Comparison of ENCODE assay signal across 22 cellular contexts in genomic region chr3:165768680-165769079, GRCh38.
DNase-seq lines count a peak whose midpoint lies in the region; ATAC-seq and TF ChIP-seq lines count a peak whose summit lies in the region.
"Had no signal": no experiment of that assay in that cellular context is flagged by ENCODE, and none has a peak within 500 bp of the region (broad histone marks: within the 10 kb centered on the region; RNA-seq: fewer than 3 reads in every experiment).

No MANE protein-coding gene starts in this region.

- H3K4me3 Mint-ChIP-seq in endodermal cell, result no peak overlapping the region
- H3K4me3 Mint-ChIP-seq: CD14-positive monocyte; CD8-positive, alpha-beta memory T cell had no signal

- 95 to 100% methylated on average over 1 to 4 of the region's 4 CpGs for WGBS in endodermal cell (ENCODE audit: insufficient coverage in 1 of 2, insufficient read length in 1 of 2), 2 experiments
- no CpG with 5 or more reads among the region's 4 CpGs for WGBS in neuronal stem cell (ENCODE audit: extremely low coverage in 2 of 2, insufficient read length in 2 of 2, insufficient replicate concordance in 1 of 2), 2 donors

- H3K4me3 ChIP-seq in NT2/D1 (ENCODE audit: insufficient read length, low read depth) (no peak overlapping the region), endodermal cell (ENCODE audit: low read length) (no peak overlapping the region), neuronal stem cell (ENCODE audit: low read length in 2 of 2) (no peak overlapping the region)
- H3K4me3 ChIP-seq: MG63 had no signal

- no peak overlapping the region for H2BK15ac ChIP-seq in neuronal stem cell (ENCODE audit: low read length)

- H3K79me1 ChIP-seq in neuronal stem cell (ENCODE audit: low read depth, low read length), result no peaks in the 10 kb centered on the region

- H2BK120ac ChIP-seq in neuronal stem cell (ENCODE audit: low read depth, low read length), result no peak overlapping the region

- no peak overlapping the region for H3K23ac ChIP-seq in neuronal stem cell (ENCODE audit: low read depth, low read length, poor library complexity)

- H2AK5ac ChIP-seq in neuronal stem cell (ENCODE audit: low read depth, low read length), result no peak overlapping the region

- no peaks in the 10 kb centered on the region for H3K36me3 Mint-ChIP-seq in endodermal cell (ENCODE audit: low read depth)
- H3K36me3 Mint-ChIP-seq: CD14-positive monocyte; CD8-positive, alpha-beta memory T cell had no signal

- no peak for ATAC-seq in HG03520 (IDR thresholded peaks at IDR 0.05; ENCODE audit: unreplicated experiment)

- H3K4me1 ChIP-seq in NT2/D1 (ENCODE audit: insufficient read depth, insufficient read length) (peaks cover 2% of the 10 kb centered on the region), endodermal cell (ENCODE audit: control insufficient read depth, insufficient read depth, low read length) (no peaks in the 10 kb centered on the region), neuronal stem cell (ENCODE audit: control insufficient read depth in 2 of 2, insufficient read depth in 1 of 2, low read depth in 1 of 2, low read length in 2 of 2) (peaks cover 3 to 12% of the 10 kb centered on the region in 2 donors)
- H3K4me1 ChIP-seq: BE2C had no signal

- H3K14ac ChIP-seq in neuronal stem cell (ENCODE audit: low read length), result no peak overlapping the region

- no peak overlapping the region for H3K4me2 ChIP-seq in neuronal stem cell (ENCODE audit: insufficient read depth, low read length, poor library complexity, severe bottlenecking)
- H3K4me2 ChIP-seq: SK-N-SH had no signal

- H3K9me3 ChIP-seq in NT2/D1 (ENCODE audit: insufficient read depth, low read length) (no peaks in the 10 kb centered on the region; the same call in 1 of the 2 replicates), endodermal cell (ENCODE audit: control insufficient read depth, low read length) (no peaks in the 10 kb centered on the region), neuronal stem cell (replicated peaks in 1 of 2; ENCODE audit: control insufficient read depth in 2 of 2, insufficient read depth in 1 of 2, low read depth in 1 of 2, low read length in 2 of 2) (no peaks in the 10 kb centered on the region)
- H3K9me3 ChIP-seq: BE2C, MG63, SK-N-SH had no signal

- no peaks in the 10 kb centered on the region for H3K27me3 Mint-ChIP-seq in endodermal cell (ENCODE audit: insufficient read depth)
- H3K27me3 Mint-ChIP-seq: CD8-positive, alpha-beta memory T cell had no signal

- no peak overlapping the region for H3K18ac ChIP-seq in neuronal stem cell (ENCODE audit: low read length)

- no peak overlapping the region for H4K91ac ChIP-seq in neuronal stem cell (ENCODE audit: low read depth, low read length, poor library complexity)

- no peak overlapping the region for H4K8ac ChIP-seq in neuronal stem cell (ENCODE audit: low read depth, low read length)

- H3K27ac ChIP-seq in endodermal cell (ENCODE audit: low read depth, low read length) (no peak overlapping the region), neuronal stem cell (replicated peaks; ENCODE audit: low read length) (no peak overlapping the region)

- no peak overlapping the region for H3K4ac ChIP-seq in neuronal stem cell (ENCODE audit: low read length)

- TF ChIP-seq CTCF in endodermal cell (conservative IDR thresholded peaks at IDR 0.05), result no peak

- H3K36me3 ChIP-seq in NT2/D1 (ENCODE audit: insufficient read depth, insufficient read length, low read length) (no peaks in the 10 kb centered on the region), endodermal cell (ENCODE audit: control insufficient read depth, insufficient read depth, low read length) (no peaks in the 10 kb centered on the region), neuronal stem cell (replicated peaks in 1 of 2; ENCODE audit: control insufficient read depth in 2 of 2, insufficient read depth in 2 of 2, low read length in 2 of 2) (no peaks in the 10 kb centered on the region)
- H3K36me3 ChIP-seq: MG63 had no signal

- H3K27me3 ChIP-seq in NT2/D1 (ENCODE audit: insufficient read depth, insufficient read length) (no peaks in the 10 kb centered on the region), endodermal cell (ENCODE audit: control insufficient read depth, insufficient read depth, low read length, poor library complexity, severe bottlenecking) (no peaks in the 10 kb centered on the region), neuronal stem cell (ENCODE audit: control insufficient read depth in 3 of 3, insufficient read depth in 3 of 3, low read depth in 1 of 3, low read length in 3 of 3) (no peaks in the 10 kb centered on the region)
- H3K27me3 ChIP-seq: BE2C, MG63 had no signal

- H2AFZ ChIP-seq in neuronal stem cell (ENCODE audit: low read length), result peak overlapping the region; percentile 75

- H3K9me3 Mint-ChIP-seq in endodermal cell, result no peaks in the 10 kb centered on the region

- no peak overlapping the region for H2BK5ac ChIP-seq in neuronal stem cell (ENCODE audit: low read length)

- no peak overlapping the region for H2BK12ac ChIP-seq in neuronal stem cell (ENCODE audit: low read length)

- peaks cover 4% of the 10 kb centered on the region for H3K4me1 Mint-ChIP-seq in endodermal cell
- H3K4me1 Mint-ChIP-seq: CD14-positive monocyte; CD8-positive, alpha-beta memory T cell had no signal

- H3K9ac ChIP-seq in NT2/D1 (ENCODE audit: insufficient read length, low read depth) (no peak overlapping the region), endodermal cell (ENCODE audit: extremely low read depth, low read length, poor library complexity, severe bottlenecking) (no peak overlapping the region), neuronal stem cell (ENCODE audit: low read depth, low read length, poor library complexity) (no peak overlapping the region)
- H3K9ac ChIP-seq: SK-N-SH had no signal

- H3K27ac Mint-ChIP-seq in endodermal cell, result no peak overlapping the region
- H3K27ac Mint-ChIP-seq: CD14-positive monocyte; CD8-positive, alpha-beta memory T cell had no signal

- DNase-seq in ELF-1 (ENCODE audit: low read depth, low spot score), result peak; percentile 5
- DNase-seq in NT2/D1 (ENCODE audit: low read depth, low spot score), result peak; percentile 42
- peak; percentile 63 for DNase-seq in endodermal cell
- DNase-seq in neuronal stem cell (ENCODE audit: low spot score), result no peak
- DNase-seq in T-helper 1 cell, result no peak
- DNase-seq in NK-92 (lab: John Stamatoyannopoulos, UW; ENCODE audit: unreplicated experiment), result no peak
- DNase-seq: 8988T; ACHN; BE2C; CD8-positive, alpha-beta memory T cell; KBM-7; MG63; NCI-H1105 treated with DMSO at 0.1 percent for 48 hours; NCI-H146; NCI-H1930; NCI-H446; NCI-H524 treated with DMSO at 0.1 percent for 48 hours; SIG-M5; SK-N-SH; SW 1271 had no signal

Comparison
In these comparisons a context has a peak if more than half of its experiments do, and no peak if none do; other contexts are left out.
1. DNase-seq: peak in ELF-1 (single experiment), NT2/D1 (single experiment) and endodermal cell (single experiment); none in neuronal stem cell (single experiment), T-helper 1 cell (0 of 5) and NK-92 (single experiment).